ENCODE assay signal across 1 cellular context in genomic region chr1:62436466-62437272, GRCh38.
A peak's percentile ranks its signal among the peaks of the same experiment; 100 is the strongest.
TF ChIP-seq lines count a peak whose summit lies in the region.

Gene USP1 (plus strand): TSS chr1:62437049. CDS start chr1:62439868, 2,819 bp downstream.

TF ChIP-seq in HepG2, 621 proteins besides CTCF, POLR2A, EP300 and RAD21 (continued from another document and continues in another):
- TF ChIP-seq DMTF1 (CRISPR knock-in tag; IDR thresholded peaks at IDR 0.05): no peak
- TF ChIP-seq ZNF329 (CRISPR knock-in tag; IDR thresholded peaks at IDR 0.05; ENCODE audit: low read depth): no peak
- TF ChIP-seq RFXANK (CRISPR knock-in tag; IDR thresholded peaks at IDR 0.05): no peak; the same call in 1 of the 2 replicates
- TF ChIP-seq ZFP90 (CRISPR knock-in tag; IDR thresholded peaks at IDR 0.05; ENCODE audit: borderline replicate concordance): no peak; the same call in 1 of the 2 replicates
- no peak for TF ChIP-seq SOX13 (IDR thresholded peaks at IDR 0.05)
- TF ChIP-seq SOX13 (CRISPR knock-in tag; conservative IDR thresholded peaks at IDR 0.05 in 1 of 2, IDR thresholded peaks at IDR 0.05 in 1 of 2): peak in 1 of 2 experiments; percentile 35; a peak in 1 of 4 replicates
- peak; percentile 42; the same call in 1 of the 2 replicates for TF ChIP-seq JUN (CRISPR knock-in tag; IDR thresholded peaks at IDR 0.05)
- no peak for TF ChIP-seq SOX5 (CRISPR knock-in tag; IDR thresholded peaks at IDR 0.05; ENCODE audit: borderline replicate concordance)
- TF ChIP-seq, protein P1, sequence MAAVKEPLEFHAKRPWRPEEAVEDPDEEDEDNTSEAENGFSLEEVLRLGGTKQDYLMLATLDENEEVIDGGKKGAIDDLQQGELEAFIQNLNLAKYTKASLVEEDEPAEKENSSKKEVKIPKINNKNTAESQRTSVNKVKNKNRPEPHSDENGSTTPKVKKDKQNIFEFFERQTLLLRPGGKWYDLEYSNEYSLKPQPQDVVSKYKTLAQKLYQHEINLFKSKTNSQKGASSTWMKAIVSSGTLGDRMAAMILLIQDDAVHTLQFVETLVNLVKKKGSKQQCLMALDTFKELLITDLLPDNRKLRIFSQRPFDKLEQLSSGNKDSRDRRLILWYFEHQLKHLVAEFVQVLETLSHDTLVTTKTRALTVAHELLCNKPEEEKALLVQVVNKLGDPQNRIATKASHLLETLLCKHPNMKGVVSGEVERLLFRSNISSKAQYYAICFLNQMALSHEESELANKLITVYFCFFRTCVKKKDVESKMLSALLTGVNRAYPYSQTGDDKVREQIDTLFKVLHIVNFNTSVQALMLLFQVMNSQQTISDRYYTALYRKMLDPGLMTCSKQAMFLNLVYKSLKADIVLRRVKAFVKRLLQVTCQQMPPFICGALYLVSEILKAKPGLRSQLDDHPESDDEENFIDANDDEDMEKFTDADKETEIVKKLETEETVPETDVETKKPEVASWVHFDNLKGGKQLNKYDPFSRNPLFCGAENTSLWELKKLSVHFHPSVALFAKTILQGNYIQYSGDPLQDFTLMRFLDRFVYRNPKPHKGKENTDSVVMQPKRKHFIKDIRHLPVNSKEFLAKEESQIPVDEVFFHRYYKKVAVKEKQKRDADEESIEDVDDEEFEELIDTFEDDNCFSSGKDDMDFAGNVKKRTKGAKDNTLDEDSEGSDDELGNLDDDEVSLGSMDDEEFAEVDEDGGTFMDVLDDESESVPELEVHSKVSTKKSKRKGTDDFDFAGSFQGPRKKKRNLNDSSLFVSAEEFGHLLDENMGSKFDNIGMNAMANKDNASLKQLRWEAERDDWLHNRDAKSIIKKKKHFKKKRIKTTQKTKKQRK (IDR thresholded peaks at IDR 0.05; ENCODE audit: low read length): no peak
- no peak for TF ChIP-seq EED (CRISPR knock-in tag; IDR thresholded peaks at IDR 0.05)
- TF ChIP-seq, protein P2, sequence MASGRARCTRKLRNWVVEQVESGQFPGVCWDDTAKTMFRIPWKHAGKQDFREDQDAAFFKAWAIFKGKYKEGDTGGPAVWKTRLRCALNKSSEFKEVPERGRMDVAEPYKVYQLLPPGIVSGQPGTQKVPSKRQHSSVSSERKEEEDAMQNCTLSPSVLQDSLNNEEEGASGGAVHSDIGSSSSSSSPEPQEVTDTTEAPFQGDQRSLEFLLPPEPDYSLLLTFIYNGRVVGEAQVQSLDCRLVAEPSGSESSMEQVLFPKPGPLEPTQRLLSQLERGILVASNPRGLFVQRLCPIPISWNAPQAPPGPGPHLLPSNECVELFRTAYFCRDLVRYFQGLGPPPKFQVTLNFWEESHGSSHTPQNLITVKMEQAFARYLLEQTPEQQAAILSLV (CRISPR knock-in tag; IDR thresholded peaks at IDR 0.05; ENCODE audit: borderline replicate concordance): peak; percentile 55; the same call in 1 of the 2 replicates
- no peak; the same call in 1 of the 2 replicates for TF ChIP-seq ATF1 (CRISPR knock-in tag; IDR thresholded peaks at IDR 0.05)
- peak; percentile 96 for TF ChIP-seq HNRNPLL (IDR thresholded peaks at IDR 0.05; ENCODE audit: low read depth, low read length, poor library complexity, severe bottlenecking)
- TF ChIP-seq FOSL2 (CRISPR knock-in tag; IDR thresholded peaks at IDR 0.05): no peak; the same call in 1 of the 2 replicates
- TF ChIP-seq HOXA3 (CRISPR knock-in tag; IDR thresholded peaks at IDR 0.05): peak; percentile 55; the same call in 1 of the 2 replicates
- no peak; the same call in 1 of the 2 replicates for TF ChIP-seq ZMYM3 (CRISPR knock-in tag; IDR thresholded peaks at IDR 0.05)
- TF ChIP-seq ZNF143 (CRISPR knock-in tag; IDR thresholded peaks at IDR 0.05): peak; percentile 36; the same call in 1 of the 2 replicates
- no peak; the same call in 1 of the 2 replicates for TF ChIP-seq NCOR1 (IDR thresholded peaks at IDR 0.05; ENCODE audit: borderline replicate concordance, low read length)
- no peak for TF ChIP-seq ZFP37 (CRISPR knock-in tag; IDR thresholded peaks at IDR 0.05; ENCODE audit: borderline replicate concordance)
- no peak for TF ChIP-seq SRSF9 (IDR thresholded peaks at IDR 0.05; ENCODE audit: borderline replicate concordance, insufficient read depth, low read depth, low read length, poor library complexity, severe bottlenecking)
- TF ChIP-seq RFXAP (CRISPR knock-in tag; IDR thresholded peaks at IDR 0.05; ENCODE audit: borderline replicate concordance): no peak
- TF ChIP-seq ZNF101 (CRISPR knock-in tag; IDR thresholded peaks at IDR 0.05; ENCODE audit: borderline replicate concordance, low read depth): no peak
- peak; percentile 83 for TF ChIP-seq ZNF317 (CRISPR knock-in tag; IDR thresholded peaks at IDR 0.05)
- TF ChIP-seq DZIP1 (CRISPR knock-in tag; IDR thresholded peaks at IDR 0.05): peak; percentile 77; the same call in 1 of the 2 replicates
- TF ChIP-seq SIN3B (IDR thresholded peaks at IDR 0.05; ENCODE audit: low read length): no peak
- TF ChIP-seq ZNF563 (CRISPR knock-in tag; IDR thresholded peaks at IDR 0.05): no peak; the same call in 1 of the 2 replicates
- TF ChIP-seq ZNF337 (CRISPR knock-in tag; IDR thresholded peaks at IDR 0.05; ENCODE audit: borderline replicate concordance, low read depth): no peak
- no peak for TF ChIP-seq GATAD2A (CRISPR knock-in tag; IDR thresholded peaks at IDR 0.05)
- TF ChIP-seq ZIK1 (CRISPR knock-in tag; IDR thresholded peaks at IDR 0.05; ENCODE audit: borderline replicate concordance, low read depth): 0 out of 2 replicates have a peak, but pooled peaks have one; percentile 50
- TF ChIP-seq CAMTA2 (CRISPR knock-in tag; IDR thresholded peaks at IDR 0.05; ENCODE audit: borderline replicate concordance): 0 out of 2 replicates have a peak, but pooled peaks have one; percentile 79
- 0 out of 2 replicates have a peak, but pooled peaks have one; percentile 26 for TF ChIP-seq NR2C2 (CRISPR knock-in tag; IDR thresholded peaks at IDR 0.05; ENCODE audit: borderline replicate concordance)
- TF ChIP-seq CENPBD1 (CRISPR knock-in tag; IDR thresholded peaks at IDR 0.05; ENCODE audit: borderline replicate concordance, low read depth): no peak
- no peak for TF ChIP-seq IKZF4 (CRISPR knock-in tag; IDR thresholded peaks at IDR 0.05; ENCODE audit: borderline replicate concordance, low read depth, not compliant biosample characterization)
- TF ChIP-seq SALL2 (CRISPR knock-in tag; IDR thresholded peaks at IDR 0.05): no peak
- TF ChIP-seq MED13 (CRISPR knock-in tag; IDR thresholded peaks at IDR 0.05): peak; percentile 59; the same call in 1 of the 2 replicates
- no peak for TF ChIP-seq NPAS2 (CRISPR knock-in tag; IDR thresholded peaks at IDR 0.05; ENCODE audit: borderline replicate concordance)
- TF ChIP-seq YEATS4 (CRISPR knock-in tag; IDR thresholded peaks at IDR 0.05; ENCODE audit: borderline replicate concordance): peak; percentile 29
- TF ChIP-seq ZSCAN20 (CRISPR knock-in tag; IDR thresholded peaks at IDR 0.05; ENCODE audit: borderline replicate concordance): no peak
- peak; percentile 88 for TF ChIP-seq BRD4 (CRISPR knock-in tag; IDR thresholded peaks at IDR 0.05)
- no peak for TF ChIP-seq ISX (CRISPR knock-in tag; conservative IDR thresholded peaks at IDR 0.05)
- TF ChIP-seq ZNF547 (CRISPR knock-in tag; IDR thresholded peaks at IDR 0.05): 0 out of 2 replicates have a peak, but pooled peaks have one; percentile 20
- TF ChIP-seq, protein P3, sequence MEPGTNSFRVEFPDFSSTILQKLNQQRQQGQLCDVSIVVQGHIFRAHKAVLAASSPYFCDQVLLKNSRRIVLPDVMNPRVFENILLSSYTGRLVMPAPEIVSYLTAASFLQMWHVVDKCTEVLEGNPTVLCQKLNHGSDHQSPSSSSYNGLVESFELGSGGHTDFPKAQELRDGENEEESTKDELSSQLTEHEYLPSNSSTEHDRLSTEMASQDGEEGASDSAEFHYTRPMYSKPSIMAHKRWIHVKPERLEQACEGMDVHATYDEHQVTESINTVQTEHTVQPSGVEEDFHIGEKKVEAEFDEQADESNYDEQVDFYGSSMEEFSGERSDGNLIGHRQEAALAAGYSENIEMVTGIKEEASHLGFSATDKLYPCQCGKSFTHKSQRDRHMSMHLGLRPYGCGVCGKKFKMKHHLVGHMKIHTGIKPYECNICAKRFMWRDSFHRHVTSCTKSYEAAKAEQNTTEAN (CRISPR knock-in tag; conservative IDR thresholded peaks at IDR 0.05): no peak
- no peak for TF ChIP-seq ARNT (IDR thresholded peaks at IDR 0.05)
- peak; percentile 39; the same call in 1 of the 2 replicates for TF ChIP-seq STAT6 (CRISPR knock-in tag; IDR thresholded peaks at IDR 0.05; ENCODE audit: borderline replicate concordance)
- no peak for TF ChIP-seq KAT2B (IDR thresholded peaks at IDR 0.05; ENCODE audit: borderline replicate concordance, low read depth, low read length)
- TF ChIP-seq MAFK (conservative IDR thresholded peaks at IDR 0.05 in 1 of 2, IDR thresholded peaks at IDR 0.05 in 1 of 2; ENCODE audit: low read length in 2 of 2): no peak
- no peak for TF ChIP-seq ZNF530 (CRISPR knock-in tag; IDR thresholded peaks at IDR 0.05; ENCODE audit: low read depth)
